Comparison of ENCODE assay signal across 1 cellular context in genomic region chr10:97686962-97687784, GRCh38.
TF ChIP-seq lines count a peak whose summit lies in the region.

A gene with protein sequence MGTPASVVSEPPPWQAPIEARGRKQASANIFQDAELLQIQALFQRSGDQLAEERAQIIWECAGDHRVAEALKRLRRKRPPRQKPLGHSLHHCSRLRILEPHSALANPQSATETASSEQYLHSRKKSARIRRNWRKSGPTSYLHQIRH (minus strand): TSS chr10:97687241. CDS start chr10:97679905, 7,336 bp downstream.

TF ChIP-seq in HepG2, 621 proteins besides CTCF, POLR2A, EP300 and RAD21 (continued from another document and continues in another):
- TF ChIP-seq, protein P1, sequence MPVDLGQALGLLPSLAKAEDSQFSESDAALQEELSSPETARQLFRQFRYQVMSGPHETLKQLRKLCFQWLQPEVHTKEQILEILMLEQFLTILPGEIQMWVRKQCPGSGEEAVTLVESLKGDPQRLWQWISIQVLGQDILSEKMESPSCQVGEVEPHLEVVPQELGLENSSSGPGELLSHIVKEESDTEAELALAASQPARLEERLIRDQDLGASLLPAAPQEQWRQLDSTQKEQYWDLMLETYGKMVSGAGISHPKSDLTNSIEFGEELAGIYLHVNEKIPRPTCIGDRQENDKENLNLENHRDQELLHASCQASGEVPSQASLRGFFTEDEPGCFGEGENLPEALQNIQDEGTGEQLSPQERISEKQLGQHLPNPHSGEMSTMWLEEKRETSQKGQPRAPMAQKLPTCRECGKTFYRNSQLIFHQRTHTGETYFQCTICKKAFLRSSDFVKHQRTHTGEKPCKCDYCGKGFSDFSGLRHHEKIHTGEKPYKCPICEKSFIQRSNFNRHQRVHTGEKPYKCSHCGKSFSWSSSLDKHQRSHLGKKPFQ (CRISPR knock-in tag; IDR thresholded peaks at IDR 0.05; ENCODE audit: insufficient replicate concordance): no peak
- TF ChIP-seq HOXD1 (CRISPR knock-in tag; IDR thresholded peaks at IDR 0.05) (peak; percentile 83), ZHX1 (CRISPR knock-in tag; IDR thresholded peaks at IDR 0.05; ENCODE audit: low read depth) (peak; percentile 52; the same call in 1 of the 2 replicates), MIXL1 (CRISPR knock-in tag; IDR thresholded peaks at IDR 0.05) (peak; percentile 38; the same call in 1 of the 2 replicates), SPEN (CRISPR knock-in tag; IDR thresholded peaks at IDR 0.05; ENCODE audit: low read depth) (peak; percentile 93), CENPBD1 (CRISPR knock-in tag; IDR thresholded peaks at IDR 0.05; ENCODE audit: borderline replicate concordance, low read depth) (no peak; the same call in 1 of the 2 replicates), POLR2G (IDR thresholded peaks at IDR 0.05; ENCODE audit: low read depth, low read length) (peak; percentile 86), GATAD1 (CRISPR knock-in tag; IDR thresholded peaks at IDR 0.05) (peak; percentile 76), ATF7 (IDR thresholded peaks at IDR 0.05) (peak; percentile 26; the same call in 1 of the 2 replicates), ATF7 (CRISPR knock-in tag; IDR thresholded peaks at IDR 0.05) (peak; percentile 90), ZNF703 (CRISPR knock-in tag; IDR thresholded peaks at IDR 0.05; ENCODE audit: borderline replicate concordance) (no peak; the same call in 1 of the 2 replicates), CAMTA2 (CRISPR knock-in tag; IDR thresholded peaks at IDR 0.05; ENCODE audit: borderline replicate concordance) (no peak), CSRNP1 (CRISPR knock-in tag; IDR thresholded peaks at IDR 0.05) (peak; percentile 97), ZNF629 (CRISPR knock-in tag; conservative IDR thresholded peaks at IDR 0.05) (no peak; the same call in none of the 2 replicates), AGO2 (optimal IDR thresholded peaks at IDR 0.05; ENCODE audit: low read depth, low read length) (peak; percentile 83), SOX5 (CRISPR knock-in tag; IDR thresholded peaks at IDR 0.05; ENCODE audit: borderline replicate concordance) (peak; percentile 78; the same call in 1 of the 2 replicates), TERF1 (CRISPR knock-in tag; IDR thresholded peaks at IDR 0.05) (no peak), U2AF1 (optimal IDR thresholded peaks at IDR 0.05; ENCODE audit: low read depth, low read length) (no peak), ZNF205 (CRISPR knock-in tag; IDR thresholded peaks at IDR 0.05) (no peak; the same call in 1 of the 2 replicates), ELF1 (CRISPR knock-in tag; IDR thresholded peaks at IDR 0.05) (peak; percentile 53; the same call in 1 of the 2 replicates), ZNF318 (CRISPR knock-in tag; IDR thresholded peaks at IDR 0.05) (peak; percentile 80; the same call in 1 of the 2 replicates), HOXA5 (CRISPR knock-in tag; IDR thresholded peaks at IDR 0.05) (peak; percentile 79), ZNF777 (CRISPR knock-in tag; IDR thresholded peaks at IDR 0.05) (peak; percentile 66; the same call in 1 of the 2 replicates), MLXIP (CRISPR knock-in tag; IDR thresholded peaks at IDR 0.05; ENCODE audit: borderline replicate concordance) (peak; percentile 93), TGIF2 (CRISPR knock-in tag; IDR thresholded peaks at IDR 0.05) (peak; percentile 64), SYNCRIP (IDR thresholded peaks at IDR 0.05; ENCODE audit: insufficient read depth, low read depth, low read length) (no peak), ZNF850 (CRISPR knock-in tag; conservative IDR thresholded peaks at IDR 0.05) (peak; percentile 20), FOXP4 (CRISPR knock-in tag; IDR thresholded peaks at IDR 0.05) (peak; percentile 80), SATB2 (CRISPR knock-in tag; IDR thresholded peaks at IDR 0.05) (peak; percentile 46; the same call in 1 of the 2 replicates), ZNF230 (CRISPR knock-in tag; IDR thresholded peaks at IDR 0.05) (no peak)
- TF ChIP-seq, protein P2, sequence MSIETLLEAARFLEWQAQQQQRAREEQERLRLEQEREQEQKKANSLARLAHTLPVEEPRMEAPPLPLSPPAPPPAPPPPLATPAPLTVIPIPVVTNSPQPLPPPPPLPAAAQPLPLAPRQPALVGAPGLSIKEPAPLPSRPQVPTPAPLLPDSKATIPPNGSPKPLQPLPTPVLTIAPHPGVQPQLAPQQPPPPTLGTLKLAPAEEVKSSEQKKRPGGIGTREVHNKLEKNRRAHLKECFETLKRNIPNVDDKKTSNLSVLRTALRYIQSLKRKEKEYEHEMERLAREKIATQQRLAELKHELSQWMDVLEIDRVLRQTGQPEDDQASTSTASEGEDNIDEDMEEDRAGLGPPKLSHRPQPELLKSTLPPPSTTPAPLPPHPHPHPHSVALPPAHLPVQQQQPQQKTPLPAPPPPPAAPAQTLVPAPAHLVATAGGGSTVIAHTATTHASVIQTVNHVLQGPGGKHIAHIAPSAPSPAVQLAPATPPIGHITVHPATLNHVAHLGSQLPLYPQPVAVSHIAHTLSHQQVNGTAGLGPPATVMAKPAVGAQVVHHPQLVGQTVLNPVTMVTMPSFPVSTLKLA (IDR thresholded peaks at IDR 0.05): peak; percentile 81
